Comparison of ENCODE assay signal across 20 cellular contexts in genomic region chr6:13362432-13362831, GRCh38. TPM values are rescaled to one million over a fixed set of nuclear protein-coding genes. Genes with fewer than 3 reads are reported as not detected.
A peak's percentile ranks its signal among the peaks of the same experiment; 100 is the strongest.
DNase-seq lines count a peak whose midpoint lies in the region; ATAC-seq, FAIRE-seq and TF ChIP-seq lines count a peak whose summit lies in the region.
"Had no signal": no experiment of that assay in that cellular context is flagged by ENCODE, and none has a peak within 500 bp of the region (broad histone marks: within the 10 kb centered on the region; RNA-seq: fewer than 3 reads in every experiment).

No MANE protein-coding gene starts in this region.

- no peaks in the 10 kb centered on the region for H4K20me1 ChIP-seq in osteoblast (ENCODE audit: insufficient read depth, low read length)
- H4K20me1 ChIP-seq in GM23248 (ENCODE audit: insufficient read depth): no peaks in the 10 kb centered on the region

- H3K4me1 ChIP-seq in neuronal stem cell (ENCODE audit: control insufficient read depth in 2 of 2, insufficient read depth in 1 of 2, low read depth in 1 of 2, low read length in 2 of 2) (peaks cover 5 to 18% of the 10 kb centered on the region in 2 donors), spleen (peaks cover 7 to 69% (median 46%) of the 10 kb centered on the region in 6 donors), osteoblast (ENCODE audit: insufficient read depth, low read length) (no peaks in the 10 kb centered on the region), GM23248 (ENCODE audit: insufficient read depth) (peaks cover 5% of the 10 kb centered on the region; the same call in 1 of the 2 replicates)
- H3K4me1 ChIP-seq: breast epithelium, psoas muscle had no signal

- peak; percentile 40 for DNase-seq in EH (ENCODE audit: low read depth)
- DNase-seq in RCC 7860 (ENCODE audit: low spot score): peak; percentile 82
- peak; percentile 84 for DNase-seq in fibroblast of the aortic adventitia (ENCODE audit: low read depth)
- DNase-seq in neuronal stem cell (ENCODE audit: low spot score): no peak
- no peak for DNase-seq in spleen
- no peak for DNase-seq in osteoblast (ENCODE audit: insufficient read length, low spot score, missing footprints)
- DNase-seq in GM23248: no peak
- DNase-seq: activated naive CD8-positive, alpha-beta T cell treated with anti-CD3 and anti-CD28 coated beads for 36 hours; CD8-positive, alpha-beta memory T cell; dermis blood vessel endothelial cell; DMS79 treated with DMSO at 0.1 percent for 48 hours; glutamatergic neuron; KG1; NCI-H2029; psoas muscle; RPMI8226; substantia nigra had no signal

- H3K9me3 ChIP-seq in neuronal stem cell (replicated peaks in 1 of 2; ENCODE audit: control insufficient read depth in 2 of 2, insufficient read depth in 1 of 2, low read depth in 1 of 2, low read length in 2 of 2): peaks cover 0 to 2% of the 10 kb centered on the region in 2 donors
- H3K9me3 ChIP-seq in spleen: no peaks in the 10 kb centered on the region
- H3K9me3 ChIP-seq in osteoblast (ENCODE audit: low read depth, low read length): no peaks in the 10 kb centered on the region
- H3K9me3 ChIP-seq in GM23248 (ENCODE audit: low read depth): no peaks in the 10 kb centered on the region
- H3K9me3 ChIP-seq: breast epithelium, psoas muscle had no signal

- H4K8ac ChIP-seq in neuronal stem cell (ENCODE audit: low read depth, low read length): no peak overlapping the region

- ATAC-seq in GM19397 (IDR thresholded peaks at IDR 0.05; ENCODE audit: unreplicated experiment): no peak
- ATAC-seq: psoas muscle had no signal

- peak overlapping the region; percentile 5 for H2AFZ ChIP-seq in neuronal stem cell (ENCODE audit: low read length)
- H2AFZ ChIP-seq in osteoblast (ENCODE audit: low read length): no peak overlapping the region
- no peak overlapping the region for H2AFZ ChIP-seq in GM23248

- H3K4me3 ChIP-seq in fibroblast of the aortic adventitia (ENCODE audit: low read depth, low read length) (no peak overlapping the region), neuronal stem cell (ENCODE audit: low read length in 2 of 2) (no peak overlapping the region), spleen (no peak overlapping the region), osteoblast (ENCODE audit: insufficient read depth, low read length) (no peak overlapping the region), GM23248 (no peak overlapping the region)
- H3K4me3 ChIP-seq: breast epithelium, psoas muscle had no signal

- H3K79me2 ChIP-seq in osteoblast (ENCODE audit: insufficient read depth, low read length) (no peaks in the 10 kb centered on the region), GM23248 (ENCODE audit: insufficient read depth) (no peaks in the 10 kb centered on the region)

- no peak overlapping the region for H3K18ac ChIP-seq in neuronal stem cell (ENCODE audit: low read length)

- no peak overlapping the region for H4K91ac ChIP-seq in neuronal stem cell (ENCODE audit: low read depth, low read length, poor library complexity)

- TF ChIP-seq POLR2A in spleen (IDR thresholded peaks at IDR 0.05): no peak

- H3K9me2 ChIP-seq in GM23248 (ENCODE audit: insufficient read depth): no peaks in the 10 kb centered on the region

- no peaks in the 10 kb centered on the region for H3K36me3 ChIP-seq in neuronal stem cell (replicated peaks in 1 of 2; ENCODE audit: control insufficient read depth in 2 of 2, insufficient read depth in 2 of 2, low read length in 2 of 2)
- peaks cover 0 to 40% (median 12%) of the 10 kb centered on the region in 6 donors for H3K36me3 ChIP-seq in spleen
- no peaks in the 10 kb centered on the region for H3K36me3 ChIP-seq in osteoblast (ENCODE audit: insufficient read depth, low read length)
- H3K36me3 ChIP-seq in GM23248 (ENCODE audit: low read depth): no peaks in the 10 kb centered on the region
- H3K36me3 ChIP-seq: breast epithelium had no signal

- H3K27me3 ChIP-seq in neuronal stem cell (ENCODE audit: control insufficient read depth in 3 of 3, insufficient read depth in 3 of 3, low read depth in 1 of 3, low read length in 3 of 3) (no peaks in the 10 kb centered on the region), spleen (replicated peaks in 1 of 7) (no peaks in the 10 kb centered on the region), osteoblast (ENCODE audit: insufficient read depth, low read length) (no peaks in the 10 kb centered on the region), GM23248 (replicated peaks; ENCODE audit: insufficient read depth) (no peaks in the 10 kb centered on the region)
- H3K27me3 ChIP-seq: breast epithelium had no signal

- no peak overlapping the region for H3K23ac ChIP-seq in neuronal stem cell (ENCODE audit: low read depth, low read length, poor library complexity)

- peak overlapping the region; percentile 55 for H3K4ac ChIP-seq in neuronal stem cell (ENCODE audit: low read length)

- TF ChIP-seq CTCF in fibroblast of the aortic adventitia (IDR thresholded peaks at IDR 0.05; ENCODE audit: insufficient read depth, low read length): no peak
- no peak for TF ChIP-seq CTCF in spleen (IDR thresholded peaks at IDR 0.05 in 8 of 11, conservative IDR thresholded peaks at IDR 0.05 in 3 of 11)
- TF ChIP-seq CTCF in osteoblast (IDR thresholded peaks at IDR 0.05; ENCODE audit: extremely low read depth, low read depth, low read length): no peak

- H2BK5ac ChIP-seq in neuronal stem cell (ENCODE audit: low read length): no peak overlapping the region

- no peak overlapping the region for H2BK15ac ChIP-seq in neuronal stem cell (ENCODE audit: low read length)

- H3K27ac ChIP-seq in neuronal stem cell (replicated peaks; ENCODE audit: low read length): no peak overlapping the region
- H3K27ac ChIP-seq in spleen: no peak overlapping the region
- H3K27ac ChIP-seq in osteoblast (ENCODE audit: low read depth, low read length): no peak overlapping the region
- no peak overlapping the region for H3K27ac ChIP-seq in GM23248
- H3K27ac ChIP-seq: breast epithelium, epithelial cell of prostate, psoas muscle had no signal

- H3F3A ChIP-seq in GM23248 (ENCODE audit: insufficient read depth): 0 out of 2 replicates have a peak, but pooled peaks cover 2% of the 10 kb centered on the region

- no peak overlapping the region for H2BK12ac ChIP-seq in neuronal stem cell (ENCODE audit: low read length)

- peak; percentile 62 for FAIRE-seq in RCC 7860 (lab: Jason Lieb, UNC)

- intact Hi-C loops in spleen (cut with DNase I; ENCODE audit: low total_unique reads): no loop called here

- H3K9ac ChIP-seq in neuronal stem cell (ENCODE audit: low read depth, low read length, poor library complexity): no peak overlapping the region
- H3K9ac ChIP-seq in GM23248: no peak overlapping the region

- peak overlapping the region; percentile 11 for H3K14ac ChIP-seq in neuronal stem cell (ENCODE audit: low read length)

- H3K79me1 ChIP-seq in neuronal stem cell (ENCODE audit: low read depth, low read length): peaks cover 2% of the 10 kb centered on the region

- no peak overlapping the region for H2AK5ac ChIP-seq in neuronal stem cell (ENCODE audit: low read depth, low read length)

- H3K4me2 ChIP-seq in neuronal stem cell (ENCODE audit: insufficient read depth, low read length, poor library complexity, severe bottlenecking) (no peak overlapping the region), osteoblast (ENCODE audit: insufficient read depth, low read length) (no peak overlapping the region), GM23248 (ENCODE audit: unreplicated experiment) (no peak overlapping the region)

- no CpG with 5 or more reads among the region's 5 CpGs for whole genome bisulfite sequencing in neuronal stem cell (ENCODE audit: extremely low coverage in 2 of 2, insufficient read length in 2 of 2, insufficient replicate concordance in 1 of 2), 2 donors
- WGBS in spleen, 5 donors: 72 to 86% (median 81%) methylated on average over 5 of the region's 5 CpGs
- WGBS in GM23248 (ENCODE audit: low coverage in 1 of 2, low lambda C conversion rate in 2 of 2, missing lambda C conversion rate in 2 of 2), 2 experiments: 89 to 94% methylated on average over 4 to 5 of the region's 5 CpGs

- no peak overlapping the region for H2BK120ac ChIP-seq in neuronal stem cell (ENCODE audit: low read depth, low read length)

- in situ Hi-C loops in GM23248 (cut with MboI): no loop called here

RNA-seq across cellular contexts. Expression of gene TBC1D7, which starts 34.1 kb away (rescaled TPM):
- total RNA-seq in fibroblast of the aortic adventitia (ENCODE audit: low replicate concordance) (15.8 and 44.2 TPM in 2 replicates), spleen (10 to 100 TPM; 10.9 to 20.9 (median 17.5) TPM), osteoblast (18.8 and 25.3 TPM in 2 replicates)
- 35.5 TPM for polyA plus RNA-seq in neuronal stem cell (2013, experiment 1 of 2)
- polyA plus RNA-seq in neuronal stem cell (2013, experiment 2 of 2): 37.0 TPM
- polyA plus RNA-seq in spleen (10 to 100 TPM; 12.2 to 15.0 (median 13.3) TPM), GM23248 (2016; fragmentation: Nextera tagmentation; extraction: Ambion mirVana) (25.7 and 25.8 TPM in 2 replicates)
- total RNA-seq in GM23248 (2014; rRNA removed; shearing (Covaris generic)): 8.5 and 18.7 TPM in 2 replicates

Comparison
In these comparisons a context has a peak if more than half of its experiments do, and no peak if none do; other contexts are left out.
1. DNase-seq: peak in EH (single experiment), RCC 7860 (single experiment) and fibroblast of the aortic adventitia (single experiment); none in neuronal stem cell (single experiment), spleen (single experiment), osteoblast (single experiment) and GM23248 (single experiment).